In the genomic region with DNA sequence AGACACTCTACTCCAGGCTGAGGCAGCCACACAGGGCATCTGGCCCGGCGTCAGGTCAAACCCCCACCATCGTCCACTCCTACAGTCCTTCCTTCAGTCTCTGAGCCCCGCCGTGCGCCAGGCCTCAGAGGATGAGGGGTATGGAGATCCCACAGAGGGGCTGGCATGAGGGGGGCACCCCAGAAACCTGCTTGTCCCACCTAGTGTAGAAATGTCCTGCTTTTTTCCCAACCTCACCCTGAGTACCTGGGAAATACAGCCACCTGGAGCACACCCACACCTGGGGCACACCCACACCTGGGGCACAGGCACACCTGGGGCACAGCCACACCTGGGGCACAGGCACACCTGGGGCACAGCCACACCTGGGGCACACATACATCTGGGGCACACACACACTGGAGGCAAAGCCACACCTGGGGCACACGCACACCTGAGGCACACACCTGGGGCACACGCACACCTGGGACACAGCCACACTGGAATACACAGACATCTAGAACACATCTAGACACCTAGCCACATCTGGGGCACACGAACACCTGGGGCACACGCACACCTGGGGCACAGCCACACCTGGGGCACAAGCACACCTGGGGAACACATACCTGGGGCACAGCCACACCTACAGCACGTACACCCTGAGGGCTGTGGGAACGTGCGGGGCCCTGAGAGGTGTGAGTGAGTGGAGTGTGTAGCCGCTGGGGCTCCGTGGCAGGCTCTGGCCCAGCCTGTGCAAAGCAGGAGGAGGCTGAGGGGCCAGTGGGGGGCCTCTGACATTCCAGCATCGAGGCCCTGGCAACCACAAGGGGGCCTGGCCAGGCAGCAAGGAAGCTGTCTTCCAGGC, we compare ENCODE assay signal across 2 cellular contexts.
A peak's percentile ranks its signal among the peaks of the same experiment; 100 is the strongest.
TF ChIP-seq lines count a peak whose summit lies in the region.

No MANE protein-coding gene starts in this region.

TF ChIP-seq in HepG2, 621 proteins besides CTCF, POLR2A, EP300 and RAD21:
- TF ChIP-seq SCMH1 (CRISPR knock-in tag; IDR thresholded peaks at IDR 0.05; ENCODE audit: borderline replicate concordance) = no peak
- TF ChIP-seq PATZ1 (CRISPR knock-in tag; IDR thresholded peaks at IDR 0.05) = 0 out of 2 replicates have a peak, but pooled peaks have one; percentile 36
- no peak for TF ChIP-seq ZSCAN9 (CRISPR knock-in tag; IDR thresholded peaks at IDR 0.05; ENCODE audit: borderline replicate concordance)
- TF ChIP-seq AGO2 (optimal IDR thresholded peaks at IDR 0.05; ENCODE audit: low read depth, low read length) = peak; percentile 40
- peak; percentile 50 for TF ChIP-seq AGO1 (IDR thresholded peaks at IDR 0.05; ENCODE audit: low read depth, low read length, poor library complexity, severe bottlenecking)
- no peak for TF ChIP-seq ZNF512 (CRISPR knock-in tag; IDR thresholded peaks at IDR 0.05)
- peak; percentile 34 for TF ChIP-seq ZEB1 (IDR thresholded peaks at IDR 0.05; ENCODE audit: insufficient replicate concordance, low read depth)

TF ChIP-seq in GM12891, 5 proteins besides CTCF, POLR2A, EP300 and RAD21:
- TF ChIP-seq POU2F2 (IDR thresholded peaks at IDR 0.05; ENCODE audit: low read depth, low read length) = no peak
- TF ChIP-seq PAX5 (IDR thresholded peaks at IDR 0.05; ENCODE audit: insufficient read depth, low read length, severe bottlenecking) = no peak
- no peak for TF ChIP-seq POLR2AphosphoS5 (IDR thresholded peaks at IDR 0.05; ENCODE audit: low read depth, low read length)
- TF ChIP-seq TAF1 (IDR thresholded peaks at IDR 0.05; ENCODE audit: low read depth, low read length) = no peak
- TF ChIP-seq SPI1 (IDR thresholded peaks at IDR 0.05; ENCODE audit: low read depth, low read length) = no peak
